In genomic region chr5:34658023-34658422, GRCh38 we compare ENCODE assay signal across 9 cellular contexts. TPM values are rescaled to one million over a fixed set of nuclear protein-coding genes. Genes with fewer than 3 reads are reported as not detected.
DNase-seq lines count a peak whose midpoint lies in the region; ATAC-seq and TF ChIP-seq lines count a peak whose summit lies in the region.
"Had no signal": no experiment of that assay in that cellular context is flagged by ENCODE, and none has a peak within 500 bp of the region (broad histone marks: within the 10 kb centered on the region; RNA-seq: fewer than 3 reads in every experiment).

No MANE protein-coding gene starts in this region.

- no peaks in the 10 kb centered on the region for H3K4me1 ChIP-seq in endocrine pancreas (ENCODE audit: control insufficient read depth, insufficient read depth, low read length)

- peak overlapping the region; percentile 36 for H3K27ac Mint-ChIP-seq in osteocyte (ENCODE audit: unreplicated experiment)
- H3K27ac Mint-ChIP-seq: dendritic cell treated with granulocyte-macrophage colony-stimulating factor and Interleukin-4, amounts not matched to agents 40 ng/mL and 50 ng/mL, for 4 days had no signal

- peak overlapping the region; percentile 89 for H3K4me3 Mint-ChIP-seq in osteocyte (ENCODE audit: unreplicated experiment)
- H3K4me3 Mint-ChIP-seq: dendritic cell treated with granulocyte-macrophage colony-stimulating factor and Interleukin-4, amounts not matched to agents 40 ng/mL and 50 ng/mL, for 4 days had no signal

- peak overlapping the region; percentile 15 for H3K4me3 ChIP-seq in endocrine pancreas (ENCODE audit: control insufficient read depth, insufficient read depth, low read length)

- peak; percentile 70 for DNase-seq in EH (ENCODE audit: low read depth)
- DNase-seq in NCI-H2227 treated with DMSO at 0.1 percent for 48 hours (lab: John Stamatoyannopoulos, UW) = peak; percentile 39
- no peak for DNase-seq in osteocyte (ENCODE audit: extremely low spot score, unreplicated experiment)
- no peak for DNase-seq in NCI-H345 (lab: John Stamatoyannopoulos, UW)
- no peak for DNase-seq in cerebellar nuclear complex (lab: John Stamatoyannopoulos, UW)

- no peaks in the 10 kb centered on the region for H3K27me3 Mint-ChIP-seq in osteocyte (ENCODE audit: unreplicated experiment)

- no peaks in the 10 kb centered on the region for H3K27me3 ChIP-seq in endocrine pancreas (ENCODE audit: control insufficient read depth, insufficient read depth, low read length)

- TF ChIP-seq CTCF in osteocyte (IDR thresholded peaks at IDR 0.05) = no peak

- no peak overlapping the region for H3K9ac ChIP-seq in endocrine pancreas (ENCODE audit: control insufficient read depth, insufficient read depth, low read length)

- peaks cover 6% of the 10 kb centered on the region for H3K36me3 Mint-ChIP-seq in osteocyte (ENCODE audit: unreplicated experiment)

- H3K4me1 Mint-ChIP-seq in osteocyte (ENCODE audit: unreplicated experiment) = peaks cover 42% of the 10 kb centered on the region

- no peaks in the 10 kb centered on the region for H3K9me3 ChIP-seq in endocrine pancreas (ENCODE audit: control insufficient read depth, low read length)

- no peaks in the 10 kb centered on the region for H3K36me3 ChIP-seq in endocrine pancreas (ENCODE audit: control insufficient read depth, insufficient read depth, low read length)

- no peaks in the 10 kb centered on the region for H3K9me3 Mint-ChIP-seq in osteocyte (ENCODE audit: unreplicated experiment)
- H3K9me3 Mint-ChIP-seq: dendritic cell treated with granulocyte-macrophage colony-stimulating factor and Interleukin-4, amounts not matched to agents 40 ng/mL and 50 ng/mL, for 4 days had no signal

- ATAC-seq in HG03039 (IDR thresholded peaks at IDR 0.05; ENCODE audit: unreplicated experiment) (no peak), GM21528 (IDR thresholded peaks at IDR 0.05; ENCODE audit: low FRiP score, unreplicated experiment) (no peak)

RNA-seq across cellular contexts. Expression of gene RAI14, which starts 1.9 kb away (rescaled TPM):
- 130 and 138 TPM in 2 replicates for total RNA-seq in osteocyte

Comparison
In these comparisons a context has a peak if more than half of its experiments do, and no peak if none do; other contexts are left out.
1. DNase-seq: peak in EH (single experiment) and NCI-H2227 treated with DMSO at 0.1 percent for 48 hours (single experiment); none in osteocyte (single experiment), NCI-H345 (single experiment) and cerebellar nuclear complex (0 of 2).